ENCODE assay signal across 3 cellular contexts in the genomic region with DNA sequence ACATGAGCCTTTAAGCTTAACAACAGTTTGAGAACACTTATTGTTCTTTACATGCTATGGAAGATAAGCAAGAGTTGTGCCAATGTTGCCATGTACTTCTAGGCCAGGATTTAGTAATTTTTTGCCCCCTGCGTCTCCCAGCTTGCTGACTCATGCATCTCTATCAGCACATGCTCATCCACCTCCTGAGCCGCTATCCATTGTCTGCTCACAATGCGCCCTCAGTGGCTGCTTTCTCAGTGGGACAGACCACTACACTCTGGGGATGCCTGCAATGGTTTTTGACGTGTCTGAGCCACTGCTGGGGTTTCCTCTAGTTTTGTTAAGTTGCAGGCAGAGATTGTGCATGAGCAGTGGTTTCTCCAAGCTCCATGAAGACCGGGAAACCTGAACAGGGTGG.
TF ChIP-seq lines count a peak whose summit lies in the region.

No MANE protein-coding gene starts in this region.

TF ChIP-seq in GM23338, 12 proteins besides CTCF, POLR2A, EP300 and RAD21:
- TF ChIP-seq JUNB (IDR thresholded peaks at IDR 0.05; ENCODE audit: unreplicated experiment) (no peak), STAT1 (IDR thresholded peaks at IDR 0.05; ENCODE audit: unreplicated experiment) (no peak), NANOG (IDR thresholded peaks at IDR 0.05; ENCODE audit: borderline replicate concordance) (no peak), POLR2AphosphoS5 (IDR thresholded peaks at IDR 0.05; ENCODE audit: low read depth) (no peak), CREB1 (CRISPR knock-in tag; IDR thresholded peaks at IDR 0.05; ENCODE audit: low read depth) (no peak), ZNF331 (CRISPR knock-in tag; IDR thresholded peaks at IDR 0.05; ENCODE audit: low read depth) (no peak), EZH2phosphoT487 (IDR thresholded peaks at IDR 0.05; ENCODE audit: unreplicated experiment) (no peak), ZNF114 (CRISPR knock-in tag; IDR thresholded peaks at IDR 0.05) (no peak), EZH2 (IDR thresholded peaks at IDR 0.05; ENCODE audit: low read depth, unreplicated experiment) (no peak)
- TF ChIP-seq, protein P1, sequence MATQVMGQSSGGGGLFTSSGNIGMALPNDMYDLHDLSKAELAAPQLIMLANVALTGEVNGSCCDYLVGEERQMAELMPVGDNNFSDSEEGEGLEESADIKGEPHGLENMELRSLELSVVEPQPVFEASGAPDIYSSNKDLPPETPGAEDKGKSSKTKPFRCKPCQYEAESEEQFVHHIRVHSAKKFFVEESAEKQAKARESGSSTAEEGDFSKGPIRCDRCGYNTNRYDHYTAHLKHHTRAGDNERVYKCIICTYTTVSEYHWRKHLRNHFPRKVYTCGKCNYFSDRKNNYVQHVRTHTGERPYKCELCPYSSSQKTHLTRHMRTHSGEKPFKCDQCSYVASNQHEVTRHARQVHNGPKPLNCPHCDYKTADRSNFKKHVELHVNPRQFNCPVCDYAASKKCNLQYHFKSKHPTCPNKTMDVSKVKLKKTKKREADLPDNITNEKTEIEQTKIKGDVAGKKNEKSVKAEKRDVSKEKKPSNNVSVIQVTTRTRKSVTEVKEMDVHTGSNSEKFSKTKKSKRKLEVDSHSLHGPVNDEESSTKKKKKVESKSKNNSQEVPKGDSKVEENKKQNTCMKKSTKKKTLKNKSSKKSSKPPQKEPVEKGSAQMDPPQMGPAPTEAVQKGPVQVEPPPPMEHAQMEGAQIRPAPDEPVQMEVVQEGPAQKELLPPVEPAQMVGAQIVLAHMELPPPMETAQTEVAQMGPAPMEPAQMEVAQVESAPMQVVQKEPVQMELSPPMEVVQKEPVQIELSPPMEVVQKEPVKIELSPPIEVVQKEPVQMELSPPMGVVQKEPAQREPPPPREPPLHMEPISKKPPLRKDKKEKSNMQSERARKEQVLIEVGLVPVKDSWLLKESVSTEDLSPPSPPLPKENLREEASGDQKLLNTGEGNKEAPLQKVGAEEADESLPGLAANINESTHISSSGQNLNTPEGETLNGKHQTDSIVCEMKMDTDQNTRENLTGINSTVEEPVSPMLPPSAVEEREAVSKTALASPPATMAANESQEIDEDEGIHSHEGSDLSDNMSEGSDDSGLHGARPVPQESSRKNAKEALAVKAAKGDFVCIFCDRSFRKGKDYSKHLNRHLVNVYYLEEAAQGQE (IDR thresholded peaks at IDR 0.05; ENCODE audit: unreplicated experiment): no peak
- TF ChIP-seq, protein P2, sequence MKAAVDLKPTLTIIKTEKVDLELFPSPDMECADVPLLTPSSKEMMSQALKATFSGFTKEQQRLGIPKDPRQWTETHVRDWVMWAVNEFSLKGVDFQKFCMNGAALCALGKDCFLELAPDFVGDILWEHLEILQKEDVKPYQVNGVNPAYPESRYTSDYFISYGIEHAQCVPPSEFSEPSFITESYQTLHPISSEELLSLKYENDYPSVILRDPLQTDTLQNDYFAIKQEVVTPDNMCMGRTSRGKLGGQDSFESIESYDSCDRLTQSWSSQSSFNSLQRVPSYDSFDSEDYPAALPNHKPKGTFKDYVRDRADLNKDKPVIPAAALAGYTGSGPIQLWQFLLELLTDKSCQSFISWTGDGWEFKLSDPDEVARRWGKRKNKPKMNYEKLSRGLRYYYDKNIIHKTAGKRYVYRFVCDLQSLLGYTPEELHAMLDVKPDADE (IDR thresholded peaks at IDR 0.05): no peak

TF ChIP-seq in WTC11, 78 proteins besides CTCF, POLR2A, EP300 and RAD21:
- no peak for TF ChIP-seq SMAD4 (CRISPR knock-in tag; IDR thresholded peaks at IDR 0.05)
- no peak for TF ChIP-seq GABPB1 (CRISPR knock-in tag; IDR thresholded peaks at IDR 0.05)

TF ChIP-seq in H1, 55 proteins besides CTCF, POLR2A, EP300 and RAD21:
- no peak for TF ChIP-seq CEBPB (IDR thresholded peaks at IDR 0.05; ENCODE audit: low read depth, low read length)
- TF ChIP-seq MAFK (IDR thresholded peaks at IDR 0.05; ENCODE audit: low read depth, low read length): peak; percentile 19; the same call in 1 of the 2 replicates
